ENCODE assay signal across 11 cellular contexts in genomic region chr7:151460474-151460855, GRCh38. TPM values are rescaled to one million over a fixed set of nuclear protein-coding genes. Genes with fewer than 3 reads are reported as not detected.
A peak's percentile ranks its signal among the peaks of the same experiment; 100 is the strongest.
DNase-seq lines count a peak whose midpoint lies in the region; ATAC-seq, FAIRE-seq and TF ChIP-seq lines count a peak whose summit lies in the region.
"Had no signal": no experiment of that assay in that cellular context is flagged by ENCODE, and none has a peak within 500 bp of the region (broad histone marks: within the 10 kb centered on the region; RNA-seq: fewer than 3 reads in every experiment).

No MANE protein-coding gene starts in this region.

- peak overlapping the region; percentile 39 for H3K27ac ChIP-seq in 22Rv1
- H3K27ac ChIP-seq in WERI-Rb-1, result no peak overlapping the region

- peaks cover 16% of the 10 kb centered on the region for H3K27me3 Mint-ChIP-seq in activated naive CD8-positive, alpha-beta T cell treated with anti-CD3 and anti-CD28 coated beads for 36 hours

- DNase-seq in WERI-Rb-1, result peak; percentile 24
- DNase-seq in Right ventricle myocardium inferior (ENCODE audit: missing footprints), result no peak
- DNase-seq in omental fat pad (ENCODE audit: low spot score), result no peak
- no peak for DNase-seq in activated naive CD8-positive, alpha-beta T cell treated with anti-CD3 and anti-CD28 coated beads for 36 hours
- DNase-seq in D721Med (ENCODE audit: insufficient read length, low spot score), result no peak
- DNase-seq: cortex of kidney had no signal

- FAIRE-seq in D721Med (lab: Jason Lieb, UNC), result no peak

- peaks cover 33% of the 10 kb centered on the region for H3K36me3 Mint-ChIP-seq in activated naive CD8-positive, alpha-beta T cell treated with anti-CD3 and anti-CD28 coated beads for 36 hours

- peaks cover 9% of the 10 kb centered on the region for H3K36me3 ChIP-seq in WERI-Rb-1

- H3K27ac Mint-ChIP-seq in activated naive CD8-positive, alpha-beta T cell treated with anti-CD3 and anti-CD28 coated beads for 36 hours, result no peak overlapping the region

- peak; percentile 38 for ATAC-seq in Right ventricle myocardium inferior
- peak; percentile 10 for ATAC-seq in omental fat pad (ENCODE audit: low FRiP score)
- ATAC-seq in HG03432 (IDR thresholded peaks at IDR 0.05; ENCODE audit: unreplicated experiment), result no peak
- no peak for ATAC-seq in HG02840 (IDR thresholded peaks at IDR 0.05; ENCODE audit: low FRiP score, unreplicated experiment)

- peaks cover 28% of the 10 kb centered on the region for H3K9me3 Mint-ChIP-seq in activated naive CD8-positive, alpha-beta T cell treated with anti-CD3 and anti-CD28 coated beads for 36 hours

- intact Hi-C loops in Right ventricle myocardium inferior (cut with DNase I), result loop anchor here (5.0 kb wide), 2 partner anchors 57 to 297 kb away; partner anchors contain the start of gene RHEB

- peaks cover 11% of the 10 kb centered on the region for H3K9me3 ChIP-seq in WERI-Rb-1 (ENCODE audit: severe bottlenecking)

- no peak overlapping the region for H3K4me3 ChIP-seq in WERI-Rb-1 (ENCODE audit: low read depth, low read length)
- H3K4me3 ChIP-seq: MG63 had no signal

- TF ChIP-seq CTCF in 22Rv1 (IDR thresholded peaks at IDR 0.05) (no peak), WERI-Rb-1 (IDR thresholded peaks at IDR 0.05; ENCODE audit: low read depth, low read length) (no peak), omental fat pad (IDR thresholded peaks at IDR 0.05) (no peak), D721Med (IDR thresholded peaks at IDR 0.05; ENCODE audit: insufficient read depth, missing control alignments) (no peak)

- H3K4me3 Mint-ChIP-seq in activated naive CD8-positive, alpha-beta T cell treated with anti-CD3 and anti-CD28 coated beads for 36 hours, result no peak overlapping the region

- peaks cover 2% of the 10 kb centered on the region for H3K4me1 Mint-ChIP-seq in activated naive CD8-positive, alpha-beta T cell treated with anti-CD3 and anti-CD28 coated beads for 36 hours

- H3K27me3 ChIP-seq in WERI-Rb-1 (ENCODE audit: insufficient read depth, low read depth, severe bottlenecking), result no peaks in the 10 kb centered on the region
- H3K27me3 ChIP-seq: MG63 had no signal

RNA-seq across cellular contexts. Expression of gene CRYGN, which starts 20.5 kb away (rescaled TPM):
- not detected for total RNA-seq in Right ventricle myocardium inferior
- 1 to 10 TPM in 1 of 4 donors, not detected in 3; 1.0 TPM for total RNA-seq in omental fat pad
- total RNA-seq in activated naive CD8-positive, alpha-beta T cell treated with anti-CD3 and anti-CD28 coated beads for 36 hours, result under 1 TPM; 0.12 to 0.74 TPM
- total RNA-seq: mononuclear cell had no signal

RNA-seq across cellular contexts. Expression of gene WDR86, which starts 50.6 kb away (rescaled TPM):
- 0.41 TPM for total RNA-seq in Right ventricle myocardium inferior
- total RNA-seq in omental fat pad, result 10 to 100 TPM; 17.2 to 41.5 (median 22.1) TPM
- not detected for total RNA-seq in activated naive CD8-positive, alpha-beta T cell treated with anti-CD3 and anti-CD28 coated beads for 36 hours

RNA-seq across cellular contexts. Expression of gene RHEB, which starts 59.2 kb away (rescaled TPM):
- total RNA-seq in Right ventricle myocardium inferior (135 TPM), omental fat pad (100 to 1,000 TPM in 2 of 4 donors, 10 to 100 TPM in 2; 93.9 to 124 (median 104) TPM)
- 10 to 100 TPM; 42.0 to 46.8 TPM for total RNA-seq in activated naive CD8-positive, alpha-beta T cell treated with anti-CD3 and anti-CD28 coated beads for 36 hours

Comparison
In these comparisons a context has a peak if more than half of its experiments do, and no peak if none do; other contexts are left out.
1. ATAC-seq: peak in Right ventricle myocardium inferior (single experiment) and omental fat pad (single experiment); none in HG03432 (single experiment) and HG02840 (single experiment).
2. RNA of gene WDR86, which starts 50.6 kb away (total RNA-seq): 17.2 to 41.5 TPM in omental fat pad; 0.41 TPM in Right ventricle myocardium inferior (single experiment) and not detected in activated naive CD8-positive, alpha-beta T cell treated with anti-CD3 and anti-CD28 coated beads for 36 hours; every median in the first group is over 10 times any median in the second.